16 cellular contexts compared by ENCODE assay signal in genomic region chr1:41652346-41653124, GRCh38.
"Had no signal": no experiment of that assay in that cellular context is flagged by ENCODE, and none has a peak within 500 bp of the region (broad histone marks: within the 10 kb centered on the region; RNA-seq: fewer than 3 reads in every experiment).

No MANE protein-coding gene starts in this region.

- H3K27ac ChIP-seq: breast epithelium, epithelial cell of prostate, lower lobe of right lung, psoas muscle, SJCRH30, upper lobe of right lung had no signal

- H3K9me3 Mint-ChIP-seq: activated naive CD8-positive, alpha-beta T cell treated with anti-CD3 and anti-CD28 coated beads, Interleukin-2, amount 50 U/mL, for 24 hours; effector memory CD8-positive, alpha-beta T cell; mesothelial cell of epicardium; stimulated activated naive CD8-positive, alpha-beta T cell treated with anti-CD3 and anti-CD28 coated beads, Interleukin-15, Interleukin-2, amounts not matched to agents 100 ng/mL and 50 ng/mL, for 24 hours had no signal

- H3K9me3 ChIP-seq: breast epithelium, lower lobe of right lung, psoas muscle, SJCRH30, upper lobe of right lung had no signal

- H3K36me3 Mint-ChIP-seq: mesothelial cell of epicardium had no signal

- H3K4me3 Mint-ChIP-seq: activated naive CD8-positive, alpha-beta T cell treated with anti-CD3 and anti-CD28 coated beads, Interleukin-2, amount 50 U/mL, for 24 hours; effector memory CD8-positive, alpha-beta T cell; mesothelial cell of epicardium; stimulated activated naive CD8-positive, alpha-beta T cell treated with anti-CD3 and anti-CD28 coated beads, Interleukin-15, Interleukin-2, amounts not matched to agents 100 ng/mL and 50 ng/mL, for 24 hours had no signal

- H3K36me3 ChIP-seq: breast epithelium, lower lobe of right lung, SJCRH30, upper lobe of right lung had no signal

- H3K4me3 ChIP-seq: breast epithelium, lower lobe of right lung, psoas muscle, SJCRH30, upper lobe of right lung had no signal

- ATAC-seq: activated naive CD8-positive, alpha-beta T cell treated with anti-CD3 and anti-CD28 coated beads, Interleukin-2, amount 50 U/mL, for 24 hours; effector memory CD8-positive, alpha-beta T cell; left colon; lower lobe of right lung; psoas muscle; sciatic nerve; upper lobe of right lung had no signal

- H3K27me3 ChIP-seq: breast epithelium, SJCRH30, upper lobe of right lung had no signal

- DNase-seq: activated CD8-positive, alpha-beta memory T cell treated with anti-CD3 and anti-CD28 coated beads, Interleukin-2, amount 50 U/mL, for 4 hours; activated naive CD8-positive, alpha-beta T cell treated with anti-CD3 and anti-CD28 coated beads, Interleukin-2, amount 50 U/mL, for 24 hours; cerebellar nuclear complex; dermis blood vessel endothelial cell; effector memory CD8-positive, alpha-beta T cell; foreskin melanocyte; left colon; lower lobe of right lung; psoas muscle; SJCRH30; upper lobe of right lung had no signal

- H3K27me3 Mint-ChIP-seq: activated naive CD8-positive, alpha-beta T cell treated with anti-CD3 and anti-CD28 coated beads, Interleukin-2, amount 50 U/mL, for 24 hours; effector memory CD8-positive, alpha-beta T cell; stimulated activated naive CD8-positive, alpha-beta T cell treated with anti-CD3 and anti-CD28 coated beads, Interleukin-15, Interleukin-2, amounts not matched to agents 100 ng/mL and 50 ng/mL, for 24 hours had no signal

- H3K27ac Mint-ChIP-seq: mesothelial cell of epicardium; stimulated activated naive CD8-positive, alpha-beta T cell treated with anti-CD3 and anti-CD28 coated beads, Interleukin-15, Interleukin-2, amounts not matched to agents 100 ng/mL and 50 ng/mL, for 24 hours had no signal
